In the genomic region with DNA sequence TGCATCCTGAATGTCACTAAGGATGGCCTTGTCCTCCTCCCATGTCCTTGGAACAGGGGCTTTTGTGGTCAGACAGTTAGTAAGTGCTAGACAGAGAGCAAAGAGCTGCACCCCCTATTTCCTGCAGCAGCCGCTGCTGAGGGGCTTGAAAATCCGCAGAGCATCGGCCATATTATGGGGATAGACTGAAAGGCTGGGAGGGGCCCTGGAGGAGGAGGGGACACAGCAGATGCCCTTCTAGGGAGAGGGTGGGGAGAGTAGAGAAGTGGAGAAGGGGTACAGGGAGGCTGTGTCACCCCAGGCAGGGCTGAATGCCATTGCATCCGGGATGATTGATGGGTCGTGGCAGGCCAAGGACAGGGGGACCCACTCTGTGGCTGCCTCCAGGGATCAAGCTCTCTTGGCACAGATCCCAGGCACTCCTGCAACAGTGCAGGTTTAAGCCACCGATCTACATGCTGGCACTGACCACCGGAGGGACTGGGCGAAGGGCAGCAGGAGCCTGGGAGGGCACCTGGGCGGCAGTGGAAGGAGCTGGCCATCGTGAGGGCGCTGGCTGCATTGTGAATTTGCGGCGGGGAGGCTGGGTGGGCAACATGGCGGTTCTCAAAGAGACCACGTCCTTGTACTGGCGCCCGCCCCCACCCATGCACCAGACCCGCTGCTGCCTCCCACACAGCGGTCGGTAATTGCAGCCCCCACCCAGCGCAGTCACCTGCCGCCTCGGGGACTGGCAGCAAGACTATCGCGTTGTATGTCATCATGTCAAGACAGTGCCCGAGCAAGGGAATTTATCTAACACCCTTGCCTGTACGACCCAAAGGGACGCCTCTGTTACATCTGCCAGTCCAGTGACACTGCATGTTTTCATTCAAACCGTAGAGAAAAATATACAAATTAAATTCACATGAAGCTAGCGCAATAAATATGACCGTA, we compare ENCODE assay signal across 8 cellular contexts. TPM values are rescaled to one million over a fixed set of nuclear protein-coding genes. Genes with fewer than 3 reads are reported as not detected.
A peak's percentile ranks its signal among the peaks of the same experiment; 100 is the strongest.
DNase-seq lines count a peak whose midpoint lies in the region; ATAC-seq, FAIRE-seq and TF ChIP-seq lines count a peak whose summit lies in the region.
"Not testable (repeated sequence)": the region's sequence is repeated elsewhere in the genome, so short reads cannot be mapped to it uniquely, and the experiment has no call there.

No MANE protein-coding gene starts in this region.

- not testable (repeated sequence) for TF ChIP-seq POLR2A in thyroid gland (IDR thresholded peaks at IDR 0.05)

- not testable (repeated sequence) for H3K4me1 ChIP-seq in PC-3 (ENCODE audit: insufficient read depth, low read length); osteoblast (ENCODE audit: insufficient read depth, low read length); thyroid gland
- peaks cover 13 to 21% of the 10 kb centered on the region in 2 donors for H3K4me1 ChIP-seq in duodenal mucosa (ENCODE audit: control insufficient read depth in 1 of 2, insufficient read depth in 2 of 2, low read length in 2 of 2)

- not testable (repeated sequence) for H3F3A ChIP-seq in PC-3 (ENCODE audit: low read length, unreplicated experiment)

- CTCF ChIA-PET in PC-3 (lab: Charles Lee): interaction anchor here (0.5 to 1.4 kb wide), 7 partner anchors 8 to 184 kb away, joined by 3 to 14 read pairs (median 4); no protein-coding TSS in a partner anchor

- POLR2A ChIA-PET in PC-3 (lab: Charles Lee; ENCODE audit: unreplicated experiment): interaction anchor here (0.6 to 0.9 kb wide), 3 partner anchors 18 to 1157 kb away, joined by 3 to 7 read pairs (median 3); no protein-coding TSS in a partner anchor

- peak overlapping the region; percentile 83 for H3K9ac ChIP-seq in PC-3 (ENCODE audit: low read length)
- H3K9ac ChIP-seq in duodenal mucosa (ENCODE audit: low read depth in 1 of 2, low read length in 2 of 2): peak overlapping the region; percentile 81 to 98

- H3K9me2 ChIP-seq in PC-3 (replicated peaks; ENCODE audit: low read length): not testable (repeated sequence)

- intact Hi-C loops in PC-3 (cut with micrococcal nuclease): loop anchor here (1.0 kb wide), 1 partner anchor 95 kb away; no protein-coding TSS in a partner anchor
- intact Hi-C loops in thyroid gland (cut with DNase I): not testable (repeated sequence)

- H3K4me3 ChIP-seq in PC-3 (ENCODE audit: low read length) (peak overlapping the region; percentile 92), duodenal mucosa (ENCODE audit: low read depth in 1 of 2, low read length in 2 of 2) (peak overlapping the region; percentile 72 to 79), iPS-18c (ENCODE audit: insufficient read depth, low read depth, low read length) (peak overlapping the region; percentile 92), osteoblast (ENCODE audit: insufficient read depth, low read length) (peak overlapping the region; percentile 98), thyroid gland (replicated peaks in 1 of 3) (peak overlapping the region; percentile 89 to 96 (median 91))

- peak overlapping the region; percentile 24 for H2AFZ ChIP-seq in PC-3 (ENCODE audit: low read length)
- peak overlapping the region; percentile 41 for H2AFZ ChIP-seq in osteoblast (ENCODE audit: low read length)

- peak; percentile 35 for ATAC-seq in PC-3

- not testable (repeated sequence) for H4K20me1 ChIP-seq in PC-3 (ENCODE audit: low read length)
- peaks cover 15% of the 10 kb centered on the region for H4K20me1 ChIP-seq in osteoblast (ENCODE audit: insufficient read depth, low read length)

- 15 to 18% methylated on average over 21 to 22 of the region's 31 CpGs for WGBS in thyroid gland, 2 donors

- not testable (repeated sequence) for FAIRE-seq in HTR-8/SVneo (lab: Jason Lieb, UNC)

- not testable (repeated sequence) for H3K36me3 ChIP-seq in PC-3 (ENCODE audit: low read depth, low read length); thyroid gland
- H3K36me3 ChIP-seq in duodenal mucosa (ENCODE audit: control insufficient read depth in 1 of 2, insufficient read depth in 2 of 2, low read length in 2 of 2) (peaks cover 0 to 16% of the 10 kb centered on the region in 2 donors), osteoblast (ENCODE audit: insufficient read depth, low read length) (peaks cover 27% of the 10 kb centered on the region)

- H3K27ac ChIP-seq in PC-3 (ENCODE audit: low read length): not testable (repeated sequence)
- H3K27ac ChIP-seq in duodenal mucosa (ENCODE audit: low read depth, low read length): peak overlapping the region; percentile 88
- peak overlapping the region; percentile 73 for H3K27ac ChIP-seq in osteoblast (ENCODE audit: low read depth, low read length)
- H3K27ac ChIP-seq in thyroid gland: peak overlapping the region in 1 of 3 donors; percentile 95

- not testable (repeated sequence) for H3K79me2 ChIP-seq in PC-3 (ENCODE audit: low read length); osteoblast (ENCODE audit: insufficient read depth, low read length)

- DNase-seq in Daoy (ENCODE audit: low read depth): peak; percentile 47
- DNase-seq in HTR-8/SVneo (ENCODE audit: insufficient read length, low spot score): peak; percentile 32
- not testable (repeated sequence) for DNase-seq in PC-3
- DNase-seq in activated T-cell treated with anti-CD3 and anti-CD28 coated beads, Interleukin-2, amount 50 U/mL, for 1 hour: peak; percentile 52
- DNase-seq in osteoblast (ENCODE audit: insufficient read length, low spot score, missing footprints): peak; percentile 85
- DNase-seq in thyroid gland: peak; percentile 13 to 24

- TSS peak; percentile 47 for BruUV-seq in PC-3 (replicated peaks; lab: Mats Ljungman, UMichigan)

- not testable (repeated sequence) for H3K27me3 ChIP-seq in PC-3 (ENCODE audit: low read length); duodenal mucosa (ENCODE audit: control insufficient read depth in 1 of 2, insufficient read depth in 2 of 2, low read length in 2 of 2); osteoblast (ENCODE audit: insufficient read depth, low read length); thyroid gland

- TF ChIP-seq CTCF in PC-3 (conservative IDR thresholded peaks at IDR 0.05; ENCODE audit: low read depth, low read length); osteoblast (IDR thresholded peaks at IDR 0.05; ENCODE audit: extremely low read depth, low read depth, low read length); thyroid gland (IDR thresholded peaks at IDR 0.05): not testable (repeated sequence)

- H3K9me3 ChIP-seq in PC-3 (ENCODE audit: low read length); duodenal mucosa (ENCODE audit: control insufficient read depth in 1 of 2, low read length in 2 of 2); iPS-18c (ENCODE audit: control insufficient read depth, insufficient read depth, low read length); osteoblast (ENCODE audit: low read depth, low read length); thyroid gland: not testable (repeated sequence)

- H3K4me2 ChIP-seq in PC-3 (ENCODE audit: low read length): peak overlapping the region; percentile 97
- peak overlapping the region; percentile 98 for H3K4me2 ChIP-seq in osteoblast (ENCODE audit: insufficient read depth, low read length)

RNA-seq across cellular contexts. Expression of gene TUBB2A, which starts 0.9 kb away (rescaled TPM):
- 145 and 146 TPM in 2 replicates for total RNA-seq in Daoy (2014; rRNA removed; shearing (Covaris generic))
- total RNA-seq in PC-3 (2014; rRNA removed) (66.8 and 70.2 TPM in 2 replicates), osteoblast (44.5 and 49.5 TPM in 2 replicates), thyroid gland (10 to 100 TPM; 16.3 to 72.5 (median 34.5) TPM)

RNA-seq across cellular contexts. Expression of gene BPHL, which starts 37.9 kb away (rescaled TPM):
- total RNA-seq in Daoy (2014; rRNA removed; shearing (Covaris generic)): 20.0 and 20.4 TPM in 2 replicates
- total RNA-seq in PC-3 (2014; rRNA removed): 15.7 and 15.8 TPM in 2 replicates
- total RNA-seq in osteoblast: 19.9 and 20.3 TPM in 2 replicates
- total RNA-seq in thyroid gland: 10 to 100 TPM in 2 of 4 donors, 1 to 10 TPM in 2; 8.6 to 17.5 (median 11.9) TPM
